Comparison of ENCODE assay signal across 1 cellular context in the genomic region with DNA sequence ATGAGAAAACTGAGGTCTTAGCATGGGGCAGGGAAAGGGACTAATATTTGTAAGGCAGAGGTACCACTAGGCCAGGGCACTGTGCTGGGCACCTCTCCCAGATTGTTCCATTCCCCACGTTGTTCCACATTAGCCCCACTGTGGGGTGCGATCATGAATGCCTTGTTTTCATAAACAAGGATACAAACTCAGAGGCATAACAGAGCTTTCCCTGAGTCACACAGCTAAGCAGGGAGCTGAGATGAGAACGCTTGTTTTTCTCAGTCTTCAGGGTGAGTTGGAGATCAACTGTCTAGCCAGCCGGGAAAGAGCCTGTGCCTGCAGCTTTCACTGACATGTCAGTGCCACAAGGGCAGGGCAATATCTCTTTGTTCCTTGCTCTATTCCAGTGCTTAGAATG.
TF ChIP-seq lines count a peak whose summit lies in the region.

No MANE protein-coding gene starts in this region.

TF ChIP-seq in IMR-90, 13 proteins besides CTCF, POLR2A, EP300 and RAD21 (continued from another document):
- TF ChIP-seq RFX5 (IDR thresholded peaks at IDR 0.05; ENCODE audit: low read depth, low read length) (no peak), NFE2L2 (IDR thresholded peaks at IDR 0.05; ENCODE audit: low read depth, low read length) (no peak), SMC3 (IDR thresholded peaks at IDR 0.05; ENCODE audit: low read depth, low read length) (no peak), USF2 (IDR thresholded peaks at IDR 0.05; ENCODE audit: low read depth, low read length) (no peak), RCOR1 (IDR thresholded peaks at IDR 0.05; ENCODE audit: insufficient replicate concordance, low read length) (no peak)
